Comparison of ENCODE assay signal across 8 cellular contexts in the genomic region with DNA sequence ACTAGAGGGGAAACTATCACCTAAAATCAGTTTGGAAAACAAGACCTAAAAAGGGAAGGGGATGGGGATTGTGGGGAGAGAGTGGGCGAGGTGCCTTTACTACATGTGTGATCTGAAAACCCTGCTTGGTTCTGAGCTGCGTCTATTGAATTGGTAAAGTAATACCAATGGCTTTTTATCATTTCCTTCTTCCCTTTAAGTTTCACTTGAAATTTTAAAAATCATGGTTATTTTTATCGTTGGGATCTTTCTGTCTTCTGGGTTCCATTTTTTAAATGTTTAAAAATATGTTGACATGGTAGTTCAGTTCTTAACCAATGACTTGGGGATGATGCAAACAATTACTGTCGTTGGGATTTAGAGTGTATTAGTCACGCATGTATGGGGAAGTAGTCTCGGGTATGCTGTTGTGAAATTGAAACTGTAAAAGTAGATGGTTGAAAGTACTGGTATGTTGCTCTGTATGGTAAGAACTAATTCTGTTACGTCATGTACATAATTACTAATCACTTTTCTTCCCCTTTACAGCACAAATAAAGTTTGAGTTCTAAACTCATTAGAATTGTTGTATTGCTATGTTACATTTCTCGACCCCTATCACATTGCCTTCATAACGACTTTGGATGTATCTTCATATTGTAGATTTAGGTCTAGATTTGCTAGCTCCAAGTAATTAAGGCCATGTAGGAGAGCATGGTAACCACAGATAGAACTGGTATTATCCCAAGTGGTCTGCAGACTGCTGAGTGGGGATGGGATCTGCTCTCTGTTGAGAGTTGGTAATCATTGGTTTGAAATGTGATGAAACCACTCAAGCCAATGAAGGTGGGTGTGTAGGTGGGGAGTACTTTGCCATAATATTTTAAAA. TPM values are rescaled to one million over a fixed set of nuclear protein-coding genes. Genes with fewer than 3 reads are reported as not detected.
DNase-seq lines count a peak whose midpoint lies in the region; ATAC-seq and FAIRE-seq lines count a peak whose summit lies in the region.

No MANE protein-coding gene starts in this region.

- peaks cover 2% of the 10 kb centered on the region for H3K27me3 Mint-ChIP-seq in activated T-cell treated with anti-CD3 and anti-CD28 coated beads, Interleukin-2, amount 50 U/mL, for 24 hours
- peaks cover 28% of the 10 kb centered on the region for H3K27me3 Mint-ChIP-seq in activated naive CD8-positive, alpha-beta T cell treated with anti-CD3 and anti-CD28 coated beads for 36 hours

- DNase-seq in activated T-cell treated with anti-CD3 and anti-CD28 coated beads, Interleukin-2, amount 50 U/mL, for 24 hours, result peak; percentile 34
- no peak for DNase-seq in activated T-cell treated with anti-CD3 and anti-CD28 coated beads for 4 hours
- peak; percentile 100 for DNase-seq in MV-4-11 (lab: John Stamatoyannopoulos, UW)
- DNase-seq in activated naive CD8-positive, alpha-beta T cell treated with anti-CD3 and anti-CD28 coated beads for 36 hours, result no peak
- DNase-seq in small intestine, result peak; percentile 83
- no peak for DNase-seq in T-helper 9 cell

- peaks cover 84% of the 10 kb centered on the region for H3K36me3 Mint-ChIP-seq in activated T-cell treated with anti-CD3 and anti-CD28 coated beads, Interleukin-2, amount 50 U/mL, for 24 hours (ENCODE audit: low read depth)
- peaks cover 64% of the 10 kb centered on the region for H3K36me3 Mint-ChIP-seq in activated naive CD8-positive, alpha-beta T cell treated with anti-CD3 and anti-CD28 coated beads for 36 hours

- peaks cover 0 to 9% of the 10 kb centered on the region in 2 donors for H3K36me3 ChIP-seq in small intestine (ENCODE audit: control insufficient read depth in 2 of 2, insufficient read depth in 2 of 2, low read length in 2 of 2)

- peaks cover 62% of the 10 kb centered on the region for H3K4me1 Mint-ChIP-seq in activated T-cell treated with anti-CD3 and anti-CD28 coated beads, Interleukin-2, amount 50 U/mL, for 24 hours (ENCODE audit: low read depth)
- H3K4me1 Mint-ChIP-seq in activated naive CD8-positive, alpha-beta T cell treated with anti-CD3 and anti-CD28 coated beads for 36 hours, result peaks cover 76% of the 10 kb centered on the region

- peak overlapping the region; percentile 94 to 96 for H3K27ac ChIP-seq in small intestine (ENCODE audit: low read depth in 1 of 2, low read length in 1 of 2)

- H3K4me3 ChIP-seq in iPS-11a (ENCODE audit: low read depth, low read length) (peak overlapping the region; percentile 76), small intestine (ENCODE audit: low read depth in 1 of 2, low read length in 2 of 2) (peak overlapping the region; percentile 43 to 73)

- no peaks in the 10 kb centered on the region for H3K4me1 ChIP-seq in small intestine (ENCODE audit: control insufficient read depth in 2 of 2, insufficient read depth in 1 of 2, low read depth in 1 of 2, low read length in 1 of 2)

- no peaks in the 10 kb centered on the region for H3K9me3 ChIP-seq in small intestine (ENCODE audit: control insufficient read depth, low read depth)

- no peaks in the 10 kb centered on the region for H3K27me3 ChIP-seq in small intestine (ENCODE audit: control insufficient read depth in 2 of 2, insufficient read depth in 2 of 2, low read length in 2 of 2)

- no peak for FAIRE-seq in small intestine (lab: Jason Lieb, UNC)

- H3K4me3 Mint-ChIP-seq in activated T-cell treated with anti-CD3 and anti-CD28 coated beads, Interleukin-2, amount 50 U/mL, for 24 hours, result peak overlapping the region; percentile 100
- H3K4me3 Mint-ChIP-seq in activated naive CD8-positive, alpha-beta T cell treated with anti-CD3 and anti-CD28 coated beads for 36 hours, result peak overlapping the region; percentile 100

- peak overlapping the region; percentile 100 for H3K27ac Mint-ChIP-seq in activated T-cell treated with anti-CD3 and anti-CD28 coated beads, Interleukin-2, amount 50 U/mL, for 24 hours
- H3K27ac Mint-ChIP-seq in activated naive CD8-positive, alpha-beta T cell treated with anti-CD3 and anti-CD28 coated beads for 36 hours, result peak overlapping the region; percentile 99

- H3K9me3 Mint-ChIP-seq in activated T-cell treated with anti-CD3 and anti-CD28 coated beads, Interleukin-2, amount 50 U/mL, for 24 hours, result no peaks in the 10 kb centered on the region
- H3K9me3 Mint-ChIP-seq in activated naive CD8-positive, alpha-beta T cell treated with anti-CD3 and anti-CD28 coated beads for 36 hours, result peaks cover 5% of the 10 kb centered on the region

- no peak for ATAC-seq in GM19395 (IDR thresholded peaks at IDR 0.05; ENCODE audit: unreplicated experiment)

- 1 to 2% (median 1%) methylated on average over 9 of the region's 9 CpGs for WGBS in small intestine, 3 donors

RNA-seq across cellular contexts. Expression of a gene that starts 3.6 kb away (rescaled TPM):
- 100 to 1,000 TPM; 136 to 155 TPM for total RNA-seq in activated naive CD8-positive, alpha-beta T cell treated with anti-CD3 and anti-CD28 coated beads for 36 hours
- 1,000 to 10,000 TPM in 1 of 3 donors, 100 to 1,000 TPM in 2; 256 to 3,420 (median 665) TPM for polyA plus RNA-seq in small intestine

RNA-seq across cellular contexts. Expression of a gene that starts 39.8 kb away (rescaled TPM):
- 10 to 100 TPM; 33.1 to 36.3 TPM for total RNA-seq in activated naive CD8-positive, alpha-beta T cell treated with anti-CD3 and anti-CD28 coated beads for 36 hours
- 10 to 100 TPM; 24.4 to 31.1 (median 27.7) TPM for polyA plus RNA-seq in small intestine

RNA-seq across cellular contexts. Expression of a gene that starts 43.8 kb away (rescaled TPM):
- 10 to 100 TPM; 15.4 to 15.7 TPM for total RNA-seq in activated naive CD8-positive, alpha-beta T cell treated with anti-CD3 and anti-CD28 coated beads for 36 hours
- 10 to 100 TPM; 13.9 to 26.2 (median 18.1) TPM for polyA plus RNA-seq in small intestine

Comparison
In these comparisons a context has a peak if more than half of its experiments do, and no peak if none do; other contexts are left out.
1. DNase-seq: peak in activated T-cell treated with anti-CD3 and anti-CD28 coated beads, Interleukin-2, amount 50 U/mL, for 24 hours (single experiment), MV-4-11 (single experiment) and small intestine (single experiment); none in activated T-cell treated with anti-CD3 and anti-CD28 coated beads for 4 hours (single experiment), activated naive CD8-positive, alpha-beta T cell treated with anti-CD3 and anti-CD28 coated beads for 36 hours (single experiment) and T-helper 9 cell (single experiment).